In genomic region chr10:62502995-62503613, GRCh38 we compare ENCODE assay signal across 19 cellular contexts.
DNase-seq lines count a peak whose midpoint lies in the region; ATAC-seq, FAIRE-seq and TF ChIP-seq lines count a peak whose summit lies in the region.
"Had no signal": no experiment of that assay in that cellular context is flagged by ENCODE, and none has a peak within 500 bp of the region (broad histone marks: within the 10 kb centered on the region; RNA-seq: fewer than 3 reads in every experiment).

No MANE protein-coding gene starts in this region.

- no peaks in the 10 kb centered on the region for H3K27me3 Mint-ChIP-seq in IgD-negative memory B cell
- H3K27me3 Mint-ChIP-seq: B cell had no signal

- in situ Hi-C loops in transverse colon (cut with MboI; ENCODE audit: low pct_ligation_motif_present in 1 of 4, low pct_unique_long_range_greater_than_20kb in 1 of 4, low sequenced_read_pairs in 3 of 4): no loop called here

- H3K4me1 Mint-ChIP-seq in IgD-negative memory B cell: peaks cover 0 to 8% (median 5%) of the 10 kb centered on the region in 3 donors
- H3K4me1 Mint-ChIP-seq: activated naive CD8-positive, alpha-beta T cell treated with anti-CD3 and anti-CD28 coated beads, Interleukin-2, amount 50 U/mL, for 24 hours; activated T-helper 17 cell treated with anti-CD3 and anti-CD28 coated beads, Interleukin-2, amount 50 U/mL, for 72 hours had no signal

- no peak overlapping the region for H3K27ac ChIP-seq in lower lobe of right lung
- H3K27ac ChIP-seq in transverse colon: no peak overlapping the region
- no peak overlapping the region for H3K27ac ChIP-seq in small intestine (ENCODE audit: low read depth in 1 of 2, low read length in 1 of 2)
- H3K27ac ChIP-seq: cardiac muscle cell, SJCRH30 had no signal

- 83 to 100% methylated on average over 1 to 4 of the region's 4 CpGs for WGBS in transverse colon (ENCODE audit: low coverage in 1 of 2), 2 donors
- 74 to 77% (median 76%) methylated on average over 4 of the region's 4 CpGs for WGBS in small intestine, 3 donors

- H3K27ac Mint-ChIP-seq in IgD-negative memory B cell: peak overlapping the region in 2 of 3 donors; percentile 6 to 13
- H3K27ac Mint-ChIP-seq: activated naive CD8-positive, alpha-beta T cell treated with anti-CD3 and anti-CD28 coated beads, Interleukin-2, amount 50 U/mL, for 24 hours; activated T-helper 17 cell treated with anti-CD3 and anti-CD28 coated beads, Interleukin-2, amount 50 U/mL, for 72 hours; B cell had no signal

- H3K4me1 ChIP-seq in lower lobe of right lung: peaks cover 21% of the 10 kb centered on the region
- no peaks in the 10 kb centered on the region for H3K4me1 ChIP-seq in transverse colon
- no peaks in the 10 kb centered on the region for H3K4me1 ChIP-seq in small intestine (ENCODE audit: control insufficient read depth in 2 of 2, insufficient read depth in 1 of 2, low read depth in 1 of 2, low read length in 1 of 2)
- H3K4me1 ChIP-seq: SJCRH30 had no signal

- H3K9me3 Mint-ChIP-seq in IgD-negative memory B cell: peaks cover 0 to 3% (median 0%) of the 10 kb centered on the region in 3 donors
- H3K9me3 Mint-ChIP-seq: activated naive CD8-positive, alpha-beta T cell treated with anti-CD3 and anti-CD28 coated beads, Interleukin-2, amount 50 U/mL, for 24 hours; activated T-helper 17 cell treated with anti-CD3 and anti-CD28 coated beads, Interleukin-2, amount 50 U/mL, for 72 hours; GM23338 had no signal

- no peak for FAIRE-seq in small intestine (lab: Jason Lieb, UNC)
- FAIRE-seq: D721Med had no signal

- no peaks in the 10 kb centered on the region for H3K27me3 ChIP-seq in lower lobe of right lung (ENCODE audit: low read depth)
- H3K27me3 ChIP-seq in transverse colon: no peaks in the 10 kb centered on the region
- no peaks in the 10 kb centered on the region for H3K27me3 ChIP-seq in small intestine (ENCODE audit: control insufficient read depth in 2 of 2, insufficient read depth in 2 of 2, low read length in 2 of 2)
- H3K27me3 ChIP-seq: cardiac muscle cell, SJCRH30 had no signal

- H3K4me3 ChIP-seq in lower lobe of right lung: no peak overlapping the region
- H3K4me3 ChIP-seq in transverse colon: no peak overlapping the region
- no peak overlapping the region for H3K4me3 ChIP-seq in small intestine (ENCODE audit: low read depth in 1 of 2, low read length in 2 of 2)
- H3K4me3 ChIP-seq: cardiac muscle cell, SJCRH30 had no signal

- H3K9me3 ChIP-seq in lower lobe of right lung: no peaks in the 10 kb centered on the region
- no peaks in the 10 kb centered on the region for H3K9me3 ChIP-seq in transverse colon
- H3K9me3 ChIP-seq in small intestine (ENCODE audit: control insufficient read depth, low read depth): no peaks in the 10 kb centered on the region
- H3K9me3 ChIP-seq: SJCRH30 had no signal

- no peaks in the 10 kb centered on the region for H3K36me3 ChIP-seq in lower lobe of right lung
- H3K36me3 ChIP-seq in transverse colon: no peaks in the 10 kb centered on the region
- H3K36me3 ChIP-seq in small intestine (ENCODE audit: control insufficient read depth in 2 of 2, insufficient read depth in 2 of 2, low read length in 2 of 2): no peaks in the 10 kb centered on the region
- H3K36me3 ChIP-seq: cardiac muscle cell, SJCRH30 had no signal

- TF ChIP-seq POLR2A in transverse colon (IDR thresholded peaks at IDR 0.05): no peak

- peak; percentile 71 to 82 for ATAC-seq in lower lobe of right lung
- ATAC-seq: activated naive CD8-positive, alpha-beta T cell treated with anti-CD3 and anti-CD28 coated beads, Interleukin-2, amount 50 U/mL, for 24 hours; activated T-helper 17 cell treated with anti-CD3 and anti-CD28 coated beads, Interleukin-2, amount 50 U/mL, for 72 hours; GM23338 had no signal

- TF ChIP-seq CTCF in lower lobe of right lung (IDR thresholded peaks at IDR 0.05) (no peak), transverse colon (IDR thresholded peaks at IDR 0.05) (no peak)

- intact Hi-C loops in lower lobe of right lung (cut with DNase I): no loop called here
- intact Hi-C loops in transverse colon (cut with DNase I; ENCODE audit: low total_unique reads): no loop called here

- no peak for TF ChIP-seq EP300 in transverse colon (IDR thresholded peaks at IDR 0.05; ENCODE audit: low read depth)

- H3K4me3 Mint-ChIP-seq in IgD-negative memory B cell: no peak overlapping the region
- H3K4me3 Mint-ChIP-seq: activated naive CD8-positive, alpha-beta T cell treated with anti-CD3 and anti-CD28 coated beads, Interleukin-2, amount 50 U/mL, for 24 hours; activated T-helper 17 cell treated with anti-CD3 and anti-CD28 coated beads, Interleukin-2, amount 50 U/mL, for 72 hours; B cell had no signal

- DNase-seq in AML-193 (lab: John Stamatoyannopoulos, UW): peak; percentile 87 to 91
- DNase-seq in amniotic epithelial cell (ENCODE audit: low read depth): peak; percentile 20
- DNase-seq in lower lobe of right lung: no peak
- no peak for DNase-seq in transverse colon
- DNase-seq in KG1 (lab: John Stamatoyannopoulos, UW): no peak
- DNase-seq in AG08395 (ENCODE audit: low spot score): no peak
- DNase-seq in small intestine: no peak
- DNase-seq: activated CD4-positive, alpha-beta T cell treated with anti-CD3 and anti-CD28 coated beads for 1 hour; activated naive CD8-positive, alpha-beta T cell treated with anti-CD3 and anti-CD28 coated beads, Interleukin-2, amount 50 U/mL, for 24 hours; NCI-H1694 treated with DMSO at 0.1 percent for 48 hours; NCI-H345; SJCRH30; stimulated activated CD4-positive, alpha-beta T cell treated with anti-CD3 and anti-CD28 coated beads, Interleukin-4, amount 100 ng/mL, for 1 hour had no signal

- no peaks in the 10 kb centered on the region for H3K36me3 Mint-ChIP-seq in IgD-negative memory B cell

Comparison
In these comparisons a context has a peak if more than half of its experiments do, and no peak if none do; other contexts are left out.
1. DNase-seq: peak in AML-193 (2 of 2) and amniotic epithelial cell (single experiment); none in lower lobe of right lung (single experiment), transverse colon (single experiment), KG1 (single experiment), AG08395 (single experiment) and small intestine (single experiment).